Comparison of ENCODE assay signal across 31 cellular contexts in the genomic region with DNA sequence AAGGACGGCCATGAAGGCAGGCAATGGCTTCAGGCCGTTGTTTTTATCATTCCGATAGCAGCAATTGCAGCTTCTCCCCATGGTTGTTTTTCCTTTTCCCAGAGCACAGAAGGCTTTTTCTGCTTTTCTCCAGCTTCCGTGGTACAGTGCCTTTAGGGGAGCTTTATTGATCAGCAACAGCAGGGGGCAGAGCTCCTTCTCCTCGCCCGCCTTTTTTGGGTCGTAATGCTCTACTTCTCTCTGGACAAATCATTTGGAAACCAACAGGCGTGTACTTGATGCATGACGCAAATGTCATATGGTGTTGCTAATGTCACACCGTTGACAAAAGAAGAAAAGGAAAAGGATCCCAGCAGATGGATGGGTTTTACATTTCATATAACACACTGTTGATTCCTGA.
A peak's percentile ranks its signal among the peaks of the same experiment; 100 is the strongest.
DNase-seq lines count a peak whose midpoint lies in the region; ATAC-seq and TF ChIP-seq lines count a peak whose summit lies in the region.
"Had no signal": no experiment of that assay in that cellular context is flagged by ENCODE, and none has a peak within 500 bp of the region (broad histone marks: within the 10 kb centered on the region; RNA-seq: fewer than 3 reads in every experiment).

No MANE protein-coding gene starts in this region.

- ATAC-seq in left colon (no peak), foreskin keratinocyte (no peak)
- ATAC-seq: esophagus mucosa; right cardiac atrium; stimulated activated naive CD8-positive, alpha-beta T cell treated with anti-CD3 and anti-CD28 coated beads, Interleukin-15, Interleukin-2, amounts not matched to agents 100 U/mL and 50 U/mL, for 24 hours had no signal

- no peak overlapping the region for H3K27ac ChIP-seq in foreskin keratinocyte
- H3K27ac ChIP-seq: 22Rv1, ascending aorta, cardiac muscle cell, left ventricle myocardium inferior, SJCRH30, thoracic aorta had no signal

- peak; percentile 29; the same call in 1 of the 2 replicates for TF ChIP-seq CTCF in Loucy (conservative IDR thresholded peaks at IDR 0.05; ENCODE audit: low read length)
- TF ChIP-seq CTCF in choroid plexus epithelial cell (conservative IDR thresholded peaks at IDR 0.05; ENCODE audit: low read depth, low read length), result peak; percentile 25
- no peak for TF ChIP-seq CTCF in foreskin keratinocyte (conservative IDR thresholded peaks at IDR 0.05)

- H3F3A ChIP-seq in Loucy (ENCODE audit: low read depth), result no peaks in the 10 kb centered on the region

- H3K27me3 ChIP-seq in Loucy (ENCODE audit: insufficient read depth, low read length, poor library complexity, severe bottlenecking) (no peaks in the 10 kb centered on the region), foreskin keratinocyte (no peaks in the 10 kb centered on the region)
- H3K27me3 ChIP-seq: ascending aorta, cardiac muscle cell, SJCRH30 had no signal

- intact Hi-C loops in left colon (cut with DNase I, micrococcal nuclease), result no loop called here

- H3K4me3 ChIP-seq in Loucy (ENCODE audit: low read length, poor library complexity, severe bottlenecking) (no peak overlapping the region), choroid plexus epithelial cell (ENCODE audit: low read depth, low read length) (no peak overlapping the region)
- H3K4me3 ChIP-seq: ascending aorta, cardiac muscle cell, HAP-1, left ventricle myocardium inferior, SJCRH30, thoracic aorta had no signal

- no peaks in the 10 kb centered on the region for H4K20me1 ChIP-seq in Loucy (ENCODE audit: insufficient read depth, low read length, poor library complexity, severe bottlenecking)

- no peak overlapping the region for H3K4me2 ChIP-seq in Loucy (ENCODE audit: low read depth, low read length, poor library complexity, severe bottlenecking)

- no peaks in the 10 kb centered on the region for H3K4me1 ChIP-seq in Loucy (ENCODE audit: insufficient read depth, low read length, poor library complexity, severe bottlenecking)
- H3K4me1 ChIP-seq in foreskin keratinocyte, result peaks cover 7% of the 10 kb centered on the region
- H3K4me1 ChIP-seq: ascending aorta, HAP-1, SJCRH30 had no signal

- no peaks in the 10 kb centered on the region for H3K36me3 ChIP-seq in Loucy (ENCODE audit: insufficient read depth, low read length)
- H3K36me3 ChIP-seq: ascending aorta, cardiac muscle cell, HAP-1, left ventricle myocardium inferior, SJCRH30, thoracic aorta had no signal

- peak; percentile 45 for DNase-seq in NCI-H2107 treated with DMSO at 0.1 percent for 48 hours (lab: John Stamatoyannopoulos, UW; ENCODE audit: unreplicated experiment)
- DNase-seq in NCI-H2107 (lab: John Stamatoyannopoulos, UW), result no peak
- no peak for DNase-seq in choroid plexus epithelial cell (ENCODE audit: low read depth)
- peak; percentile 43 for DNase-seq in islet precursor cell
- DNase-seq in left colon, result no peak
- DNase-seq in foreskin keratinocyte, result no peak
- no peak for DNase-seq in NCI-H1105 treated with DMSO at 0.1 percent for 48 hours (lab: John Stamatoyannopoulos, UW)
- DNase-seq: activated CD4-positive, alpha-beta T cell treated with anti-CD3 and anti-CD28 coated beads, Interleukin-2, amount 10 ng/mL, durations not matched to agents 7 days and 5 days; activated gamma-delta T cell; activated T-cell treated with anti-CD3 and anti-CD28 coated beads, Interleukin-2, amount 50 U/mL, for 24 hours; Calu3; DND-41; hippocampal formation; Karpas-422; left ventricle myocardium inferior; mesenchymal stem cell; NCI-H1436 treated with DMSO at 0.1 percent for 48 hours; NCI-H2081 treated with DMSO at 0.1 percent for 48 hours; NCI-H82; right cardiac atrium; SJCRH30; stimulated activated CD4-positive, alpha-beta T cell treated with anti-CD3 and anti-CD28 coated beads, Interleukin-1b, Interleukin-23, amount 100 ng/mL, for 48 hours; stimulated activated naive CD8-positive, alpha-beta T cell treated with anti-CD3 and anti-CD28 coated beads, Interleukin-15, Interleukin-2, amounts not matched to agents 100 U/mL and 50 U/mL, for 24 hours; T1000 had no signal

- no peak overlapping the region for H2AFZ ChIP-seq in Loucy (ENCODE audit: low read length)

- H3K9me2 ChIP-seq in Loucy (replicated peaks; ENCODE audit: low read depth, low read length), result no peaks in the 10 kb centered on the region

- H3K9me3 ChIP-seq in Loucy (ENCODE audit: insufficient read depth, low read depth, low read length), result no peaks in the 10 kb centered on the region
- H3K9me3 ChIP-seq: ascending aorta, HAP-1, left ventricle myocardium inferior, SJCRH30, thoracic aorta had no signal

- H3K79me2 ChIP-seq in Loucy (ENCODE audit: insufficient read depth, low read length), result no peaks in the 10 kb centered on the region

- no peak overlapping the region for H3K9ac ChIP-seq in Loucy (ENCODE audit: low read depth, low read length, poor library complexity, severe bottlenecking)

Comparison
In these comparisons a context has a peak if more than half of its experiments do, and no peak if none do; other contexts are left out.
1. DNase-seq: peak in NCI-H2107 treated with DMSO at 0.1 percent for 48 hours (single experiment) and islet precursor cell (single experiment); none in NCI-H2107 (single experiment), choroid plexus epithelial cell (single experiment), left colon (0 of 2), foreskin keratinocyte (0 of 2) and NCI-H1105 treated with DMSO at 0.1 percent for 48 hours (single experiment).